ENCODE assay signal across 8 cellular contexts in the genomic region with DNA sequence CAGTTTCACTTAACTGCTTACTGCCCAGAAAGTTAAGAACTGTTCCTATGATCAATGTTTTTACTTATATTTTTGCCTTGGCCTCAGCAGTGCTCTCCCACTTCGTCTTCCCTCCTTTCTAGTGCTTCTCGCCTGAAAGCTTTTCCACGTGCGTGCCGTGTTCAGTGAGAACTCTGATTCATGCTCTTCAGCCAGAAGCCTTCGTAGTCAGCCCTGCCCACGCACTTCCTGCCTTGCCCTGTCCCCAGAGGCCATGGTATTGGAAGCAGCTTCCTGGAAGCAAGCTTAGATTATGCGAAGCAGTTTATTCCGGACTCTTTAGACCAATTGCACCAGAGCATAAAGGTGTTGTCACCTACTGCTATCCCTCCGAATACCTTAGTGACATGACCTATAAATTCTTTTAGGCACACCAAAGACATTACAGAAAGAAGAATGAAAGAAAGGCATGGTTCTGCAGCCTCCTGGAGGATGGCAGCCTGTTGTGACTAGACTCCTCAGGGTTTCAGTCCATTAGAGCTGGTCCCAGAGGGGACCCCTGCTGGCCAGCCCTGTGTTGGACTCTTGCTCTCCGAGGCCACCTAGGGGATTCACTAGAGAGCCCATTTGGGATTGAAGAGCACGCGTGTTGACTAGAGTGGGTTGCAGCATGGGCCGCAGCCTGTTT.
DNase-seq lines count a peak whose midpoint lies in the region; ATAC-seq and TF ChIP-seq lines count a peak whose summit lies in the region.

No MANE protein-coding gene starts in this region.

- H3K4me3 ChIP-seq in neural cell (ENCODE audit: low read length): no peak overlapping the region
- H3K4me3 ChIP-seq in thyroid gland (replicated peaks in 1 of 3): no peak overlapping the region

- no peaks in the 10 kb centered on the region for H3F3A ChIP-seq in neural cell (ENCODE audit: insufficient read depth, low read length, poor library complexity, severe bottlenecking)

- TF ChIP-seq RAD21 in neural cell (conservative IDR thresholded peaks at IDR 0.05): peak; percentile 13

- no peak overlapping the region for H2AFZ ChIP-seq in neural cell (ENCODE audit: low read depth, low read length)

- DNase-seq in GM04504 (ENCODE audit: low read depth): peak; percentile 78
- DNase-seq in NCI-H1092 treated with DMSO at 0.1 percent for 48 hours (lab: John Stamatoyannopoulos, UW): peak; percentile 49
- peak; percentile 84 for DNase-seq in activated CD8-positive, alpha-beta memory T cell treated with anti-CD3 and anti-CD28 coated beads for 24 hours
- peak; percentile 29 for DNase-seq in epithelial cell of prostate (ENCODE audit: low read depth, low spot score)
- DNase-seq in thyroid gland: peak; percentile 19 to 34
- DNase-seq in GF-D8 (lab: John Stamatoyannopoulos, UW): no peak

- ATAC-seq in HG03039 (IDR thresholded peaks at IDR 0.05; ENCODE audit: unreplicated experiment): no peak

- H3K9me3 ChIP-seq in neural cell (ENCODE audit: low read length) (no peaks in the 10 kb centered on the region), thyroid gland (no peaks in the 10 kb centered on the region)

- no peaks in the 10 kb centered on the region for H3K79me2 ChIP-seq in neural cell (replicated peaks; ENCODE audit: insufficient read depth, low read length)

- H3K36me3 ChIP-seq in neural cell (ENCODE audit: insufficient read depth, low read length) (no peaks in the 10 kb centered on the region), thyroid gland (no peaks in the 10 kb centered on the region)

- no peaks in the 10 kb centered on the region for H3K9me2 ChIP-seq in neural cell (ENCODE audit: insufficient read depth, low read length)

- no peak for TF ChIP-seq POLR2A in thyroid gland (IDR thresholded peaks at IDR 0.05)

- H3K4me1 ChIP-seq in thyroid gland: peaks cover 0 to 14% of the 10 kb centered on the region in 2 donors

- 62 to 72% methylated on average over 13 to 14 of the region's 14 CpGs for WGBS in thyroid gland, 2 donors

- intact Hi-C loops in thyroid gland (cut with DNase I): no loop called here

- H3K4me2 ChIP-seq in neural cell (ENCODE audit: low read length): no peak overlapping the region

- H3K27me3 ChIP-seq in neural cell (ENCODE audit: insufficient read depth, low read depth, low read length): no peaks in the 10 kb centered on the region
- no peaks in the 10 kb centered on the region for H3K27me3 ChIP-seq in thyroid gland

- no peak overlapping the region for H3K9ac ChIP-seq in neural cell (ENCODE audit: low read length)

- no peaks in the 10 kb centered on the region for H4K20me1 ChIP-seq in neural cell (ENCODE audit: insufficient read depth)

- H3K27ac ChIP-seq in epithelial cell of prostate (peak overlapping the region; percentile 43), neural cell (ENCODE audit: low read length) (no peak overlapping the region), thyroid gland (no peak overlapping the region)

- TF ChIP-seq CTCF in neural cell (IDR thresholded peaks at IDR 0.05; ENCODE audit: poor library complexity, severe bottlenecking): peak; percentile 38
- peak in 2 of 6 experiments; percentile 14 to 24 for TF ChIP-seq CTCF in thyroid gland (IDR thresholded peaks at IDR 0.05)

- no peak for TF ChIP-seq EP300 in neural cell (conservative IDR thresholded peaks at IDR 0.05; ENCODE audit: poor library complexity, severe bottlenecking)

TF ChIP-seq in neural cell, 6 proteins besides CTCF, POLR2A, EP300 and RAD21:
- no peak for TF ChIP-seq MXI1 (conservative IDR thresholded peaks at IDR 0.05; ENCODE audit: poor library complexity, severe bottlenecking)
- no peak for TF ChIP-seq REST (IDR thresholded peaks at IDR 0.05; ENCODE audit: borderline replicate concordance)
- TF ChIP-seq EZH2 (IDR thresholded peaks at IDR 0.05; ENCODE audit: borderline replicate concordance, insufficient read depth, low read length, poor library complexity, severe bottlenecking): no peak
- no peak for TF ChIP-seq SMC3 (conservative IDR thresholded peaks at IDR 0.05; ENCODE audit: poor library complexity)
- TF ChIP-seq POLR2AphosphoS5 (IDR thresholded peaks at IDR 0.05): no peak
- no peak for TF ChIP-seq TAF1 (IDR thresholded peaks at IDR 0.05; ENCODE audit: low read depth)
